9 cellular contexts compared by ENCODE assay signal in the genomic region with DNA sequence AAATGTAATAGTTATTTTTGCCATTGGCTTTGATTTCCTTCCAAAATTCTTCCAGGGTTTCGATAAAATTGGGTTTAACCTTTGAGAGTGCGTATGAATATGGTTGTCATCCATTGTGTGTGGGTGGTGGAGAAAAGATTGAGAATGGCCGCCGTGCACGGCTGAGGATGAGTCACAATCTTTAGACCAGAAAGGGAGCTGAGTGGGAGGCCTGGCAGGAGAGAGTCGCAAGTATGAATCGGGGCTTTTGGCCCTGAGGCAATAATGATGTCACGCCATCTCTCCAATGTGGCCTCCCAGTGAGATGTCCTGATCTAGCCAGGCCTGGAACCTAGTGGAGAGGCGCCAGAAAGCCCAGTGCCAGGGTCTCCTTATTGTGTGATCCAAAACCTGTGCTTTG. TPM values are rescaled to one million over a fixed set of nuclear protein-coding genes. Genes with fewer than 3 reads are reported as not detected.
DNase-seq lines count a peak whose midpoint lies in the region; ATAC-seq and TF ChIP-seq lines count a peak whose summit lies in the region.
"Had no signal": no experiment of that assay in that cellular context is flagged by ENCODE, and none has a peak within 500 bp of the region (broad histone marks: within the 10 kb centered on the region; RNA-seq: fewer than 3 reads in every experiment).

No MANE protein-coding gene starts in this region.

- no peaks in the 10 kb centered on the region for H3K79me2 ChIP-seq in HCT116 (ENCODE audit: insufficient read depth, low read length)

- H2AFZ ChIP-seq in HCT116 (ENCODE audit: low read depth, low read length, poor library complexity, severe bottlenecking), result peak overlapping the region; percentile 98

- H3K36me3 ChIP-seq in HCT116 (ENCODE audit: control insufficient read depth in 1 of 2, insufficient read depth in 2 of 2, low read length in 2 of 2) (no peaks in the 10 kb centered on the region), WERI-Rb-1 (no peaks in the 10 kb centered on the region)
- H3K36me3 ChIP-seq: cardiac muscle cell had no signal

- H3K9me3 Mint-ChIP-seq in activated CD4-positive, alpha-beta memory T cell treated with anti-CD3 and anti-CD28 coated beads for 36 hours, result no peaks in the 10 kb centered on the region

- peak overlapping the region; percentile 58 for H3K4me2 ChIP-seq in HCT116 (ENCODE audit: low read length)

- H3K4me3 ChIP-seq in HCT116 (replicated peaks in 1 of 2; ENCODE audit: low read depth in 1 of 2, low read length in 2 of 2) (0 out of 4 replicates have a peak overlapping the region, but pooled peaks of 1 of the 2 experiments have one; percentile 9), WERI-Rb-1 (ENCODE audit: low read depth, low read length) (no peak overlapping the region)
- H3K4me3 ChIP-seq: cardiac muscle cell had no signal

- TF ChIP-seq POLR2A in HCT116 (IDR thresholded peaks at IDR 0.05; ENCODE audit: borderline replicate concordance, extremely low read depth, insufficient read depth, insufficient read length), result no peak

- H3K9me3 ChIP-seq in HCT116 (ENCODE audit: control insufficient read depth in 1 of 2, insufficient read depth in 1 of 2, low read depth in 1 of 2, low read length in 2 of 2) (no peaks in the 10 kb centered on the region), WERI-Rb-1 (ENCODE audit: severe bottlenecking) (no peaks in the 10 kb centered on the region)

- intact Hi-C loops in HCT116 (cut with micrococcal nuclease) (loop anchor here (10.0 kb wide), 1 partner anchor 542 kb away; no protein-coding TSS in a partner anchor), Right ventricle myocardium superior (cut with DNase I) (no loop called here)
- intact Hi-C loops in activated CD4-positive, alpha-beta memory T cell treated with anti-CD3 and anti-CD28 coated beads for 36 hours (cut with micrococcal nuclease), result loop anchor here (1.0 to 10.0 kb wide), 3 partner anchors 36 to 542 kb away; a partner anchor contains a TSS

- DNase-seq in HCT116 (ENCODE audit: low read depth, low spot score), result peak; percentile 22
- DNase-seq in activated CD4-positive, alpha-beta memory T cell treated with anti-CD3 and anti-CD28 coated beads for 36 hours, result peak; percentile 81
- peak; percentile 63 for DNase-seq in Right ventricle myocardium superior
- peak; percentile 41 to 42 for DNase-seq in stimulated activated CD8-positive, alpha-beta memory T cell treated with anti-CD3 and anti-CD28 coated beads, Interleukin-2, amount 100 ng/mL, for 48 hours (ENCODE audit: low read depth in 2 of 2)
- no peak for DNase-seq in putamen (ENCODE audit: low spot score)
- no peak for DNase-seq in WERI-Rb-1

- H3K4me1 ChIP-seq in HCT116 (ENCODE audit: control insufficient read depth in 1 of 2, insufficient read depth in 2 of 2, low read length in 2 of 2), result peaks cover 5 to 16% of the 10 kb centered on the region in 2 experiments; a peak in 3 of 4 replicates

- POLR2A ChIA-PET in HCT116 (lab: Charles Lee), result no interaction called here
- POLR2A ChIA-PET in activated CD4-positive, alpha-beta memory T cell treated with anti-CD3 and anti-CD28 coated beads for 36 hours (lab: Charles Lee), result interaction anchor here (1.2 kb wide), 1 partner anchor 37 kb away, joined by 5 read pairs; a partner anchor contains a TSS

- H3K36me3 Mint-ChIP-seq in activated CD4-positive, alpha-beta memory T cell treated with anti-CD3 and anti-CD28 coated beads for 36 hours, result no peaks in the 10 kb centered on the region

- H3K9me2 ChIP-seq in HCT116 (ENCODE audit: insufficient read depth), result no peaks in the 10 kb centered on the region

- BruUV-seq in HCT116 (replicated peaks; lab: Mats Ljungman, UMichigan), result no TSS peak

- no peak for TF ChIP-seq RAD21 in HCT116 (IDR thresholded peaks at IDR 0.05; ENCODE audit: low read depth)

- H3K4me1 Mint-ChIP-seq in activated CD4-positive, alpha-beta memory T cell treated with anti-CD3 and anti-CD28 coated beads for 36 hours (ENCODE audit: low read depth), result peaks cover 31% of the 10 kb centered on the region

- ATAC-seq in HCT116 (peak; percentile 49; the same call in 1 of the 2 replicates), Right ventricle myocardium superior (ENCODE audit: poor library complexity) (peak; percentile 47), GM18517 (IDR thresholded peaks at IDR 0.05; ENCODE audit: unreplicated experiment) (no peak), HG02884 (IDR thresholded peaks at IDR 0.05; ENCODE audit: unreplicated experiment) (no peak)

- H3K27me3 Mint-ChIP-seq in activated CD4-positive, alpha-beta memory T cell treated with anti-CD3 and anti-CD28 coated beads for 36 hours, result no peaks in the 10 kb centered on the region

- H3K27ac ChIP-seq in HCT116 (ENCODE audit: low read depth, low read length), result no peak overlapping the region
- no peak overlapping the region for H3K27ac ChIP-seq in WERI-Rb-1
- H3K27ac ChIP-seq: cardiac muscle cell had no signal

- no peak overlapping the region for H3K4me3 Mint-ChIP-seq in activated CD4-positive, alpha-beta memory T cell treated with anti-CD3 and anti-CD28 coated beads for 36 hours

- no peak overlapping the region for H3K9ac ChIP-seq in HCT116 (ENCODE audit: low read length)

- H3K27me3 ChIP-seq in HCT116 (ENCODE audit: insufficient read depth, low read length), result no peaks in the 10 kb centered on the region
- no peaks in the 10 kb centered on the region for H3K27me3 ChIP-seq in WERI-Rb-1 (ENCODE audit: insufficient read depth, low read depth, severe bottlenecking)
- H3K27me3 ChIP-seq: cardiac muscle cell had no signal

- no peak overlapping the region for H3K27ac Mint-ChIP-seq in activated CD4-positive, alpha-beta memory T cell treated with anti-CD3 and anti-CD28 coated beads for 36 hours

- CTCF ChIA-PET in HCT116 (lab: Charles Lee), result interaction anchor here (1.1 to 1.3 kb wide), 2 partner anchors 75 to 106 kb away, joined by 3 to 4 read pairs; no protein-coding TSS in a partner anchor
- CTCF ChIA-PET in activated CD4-positive, alpha-beta memory T cell treated with anti-CD3 and anti-CD28 coated beads for 36 hours (lab: Charles Lee), result interaction anchor here (1.0 to 8.4 kb wide), 3 partner anchors 22 to 105 kb away, joined by 4 to 183 read pairs (median 5); no protein-coding TSS in a partner anchor

- no peaks in the 10 kb centered on the region for H4K20me1 ChIP-seq in HCT116 (ENCODE audit: insufficient read depth)

- TF ChIP-seq CTCF in HCT116 (IDR thresholded peaks at IDR 0.05 in 2 of 3, conservative IDR thresholded peaks at IDR 0.05 in 1 of 3; ENCODE audit: borderline replicate concordance in 1 of 3, insufficient read depth in 1 of 3, low read depth in 2 of 3, low read length in 2 of 3) (no peak), WERI-Rb-1 (IDR thresholded peaks at IDR 0.05; ENCODE audit: low read depth, low read length) (no peak)

- RAD21 ChIA-PET in HCT116 (lab: Charles Lee; ENCODE audit: low non-redundant PET in 1 of 2, low total read pairs in 2 of 2, uncharacterized antibody in 2 of 2, unreplicated experiment in 2 of 2), result no interaction called here

TF ChIP-seq in HCT116, 20 proteins besides CTCF, POLR2A, EP300 and RAD21:
- TF ChIP-seq, protein P1, sequence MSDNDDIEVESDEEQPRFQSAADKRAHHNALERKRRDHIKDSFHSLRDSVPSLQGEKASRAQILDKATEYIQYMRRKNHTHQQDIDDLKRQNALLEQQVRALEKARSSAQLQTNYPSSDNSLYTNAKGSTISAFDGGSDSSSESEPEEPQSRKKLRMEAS (IDR thresholded peaks at IDR 0.05), result peak; percentile 6; the same call in 1 of the 2 replicates
- no peak for TF ChIP-seq TCF7L2 (IDR thresholded peaks at IDR 0.05; ENCODE audit: borderline replicate concordance, extremely low read depth, insufficient read depth, insufficient read length)
- TF ChIP-seq POLR2AphosphoS5 (IDR thresholded peaks at IDR 0.05; ENCODE audit: low read depth, low read length), result no peak
- 0 out of 2 replicates have a peak, but pooled peaks have one; percentile 24 for TF ChIP-seq JUND (IDR thresholded peaks at IDR 0.05)
- peak; percentile 73 for TF ChIP-seq YY1 (IDR thresholded peaks at IDR 0.05; ENCODE audit: extremely low read depth, insufficient replicate concordance, low read depth, low read length)
- no peak for TF ChIP-seq SIN3A (IDR thresholded peaks at IDR 0.05; ENCODE audit: low read depth)
- no peak for TF ChIP-seq EZH2 (IDR thresholded peaks at IDR 0.05)
- no peak for TF ChIP-seq CEBPB (IDR thresholded peaks at IDR 0.05; ENCODE audit: low read depth)
- no peak for TF ChIP-seq SRF (IDR thresholded peaks at IDR 0.05; ENCODE audit: low read depth)
- TF ChIP-seq, protein P2, sequence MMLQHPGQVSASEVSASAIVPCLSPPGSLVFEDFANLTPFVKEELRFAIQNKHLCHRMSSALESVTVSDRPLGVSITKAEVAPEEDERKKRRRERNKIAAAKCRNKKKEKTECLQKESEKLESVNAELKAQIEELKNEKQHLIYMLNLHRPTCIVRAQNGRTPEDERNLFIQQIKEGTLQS (IDR thresholded peaks at IDR 0.05), result no peak
- peak; percentile 32; the same call in 1 of the 2 replicates for TF ChIP-seq FOSL1 (IDR thresholded peaks at IDR 0.05; ENCODE audit: low read depth)
- no peak for TF ChIP-seq SP1 (IDR thresholded peaks at IDR 0.05; ENCODE audit: low read depth)
- peak; percentile 80 for TF ChIP-seq EGR1 (IDR thresholded peaks at IDR 0.05; ENCODE audit: low read depth)

RNA-seq across cellular contexts. Expression of a gene that starts 33.1 kb away (rescaled TPM):
- total RNA-seq in HCT116 (2021; ENCODE audit: unreplicated experiment) (2.8 TPM), Right ventricle myocardium superior (51.6 TPM)
- 4.7 and 5.7 TPM in 2 replicates for polyA plus RNA-seq in HCT116 (2012)
- total RNA-seq in activated CD4-positive, alpha-beta memory T cell treated with anti-CD3 and anti-CD28 coated beads for 36 hours, result 10 to 100 TPM; 23.4 to 23.8 TPM

RNA-seq across cellular contexts. Expression of a gene that starts 36.9 kb away (rescaled TPM):
- total RNA-seq in HCT116 (2021; ENCODE audit: unreplicated experiment) (18.6 TPM), Right ventricle myocardium superior (33.9 TPM)
- 22.0 and 24.2 TPM in 2 replicates for polyA plus RNA-seq in HCT116 (2012)
- 10 to 100 TPM; 27.3 to 29.2 TPM for total RNA-seq in activated CD4-positive, alpha-beta memory T cell treated with anti-CD3 and anti-CD28 coated beads for 36 hours

Comparison
In these comparisons a context has a peak if more than half of its experiments do, and no peak if none do; other contexts are left out.
1. ATAC-seq: peak in HCT116 (single experiment) and Right ventricle myocardium superior (single experiment); none in GM18517 (single experiment) and HG02884 (single experiment).
2. DNase-seq: peak in HCT116 (single experiment), activated CD4-positive, alpha-beta memory T cell treated with anti-CD3 and anti-CD28 coated beads for 36 hours (single experiment), Right ventricle myocardium superior (single experiment) and stimulated activated CD8-positive, alpha-beta memory T cell treated with anti-CD3 and anti-CD28 coated beads, Interleukin-2, amount 100 ng/mL, for 48 hours (2 of 2); none in putamen (single experiment) and WERI-Rb-1 (single experiment).